1 cellular context compared by ENCODE assay signal in genomic region chr1:27070390-27071048, GRCh38.
A peak's percentile ranks its signal among the peaks of the same experiment; 100 is the strongest.
TF ChIP-seq lines count a peak whose summit lies in the region.

No MANE protein-coding gene starts in this region.

TF ChIP-seq in H1, 55 proteins besides CTCF, POLR2A, EP300 and RAD21 (continued from another document):
- no peak for TF ChIP-seq CHD7 (IDR thresholded peaks at IDR 0.05; ENCODE audit: insufficient replicate concordance, low read length)
- TF ChIP-seq MAX (IDR thresholded peaks at IDR 0.05), result peak; percentile 78
- no peak for TF ChIP-seq TEAD4 (IDR thresholded peaks at IDR 0.05; ENCODE audit: low read depth, low read length)
- TF ChIP-seq SRF (IDR thresholded peaks at IDR 0.05; ENCODE audit: low read depth, low read length), result no peak
- TF ChIP-seq CBX8 (IDR thresholded peaks at IDR 0.05; ENCODE audit: borderline replicate concordance, low read depth, low read length), result no peak
- TF ChIP-seq SIN3A (conservative IDR thresholded peaks at IDR 0.05 in 1 of 2, IDR thresholded peaks at IDR 0.05 in 1 of 2; ENCODE audit: low read depth in 1 of 2, low read length in 2 of 2), result 0 out of 4 replicates have a peak, but pooled peaks of 1 of the 2 experiments have one; percentile 39
- TF ChIP-seq KDM1A (IDR thresholded peaks at IDR 0.05; ENCODE audit: borderline replicate concordance, low read length), result no peak
- no peak for TF ChIP-seq EZH2 (IDR thresholded peaks at IDR 0.05; ENCODE audit: low read depth, low read length, severe bottlenecking)
- TF ChIP-seq SP4 (IDR thresholded peaks at IDR 0.05; ENCODE audit: low read length), result no peak
- no peak for TF ChIP-seq TAF1 (IDR thresholded peaks at IDR 0.05; ENCODE audit: low read depth, low read length)
TF ChIP-seq in H1: peak in this region for 4.
